In the genomic region with DNA sequence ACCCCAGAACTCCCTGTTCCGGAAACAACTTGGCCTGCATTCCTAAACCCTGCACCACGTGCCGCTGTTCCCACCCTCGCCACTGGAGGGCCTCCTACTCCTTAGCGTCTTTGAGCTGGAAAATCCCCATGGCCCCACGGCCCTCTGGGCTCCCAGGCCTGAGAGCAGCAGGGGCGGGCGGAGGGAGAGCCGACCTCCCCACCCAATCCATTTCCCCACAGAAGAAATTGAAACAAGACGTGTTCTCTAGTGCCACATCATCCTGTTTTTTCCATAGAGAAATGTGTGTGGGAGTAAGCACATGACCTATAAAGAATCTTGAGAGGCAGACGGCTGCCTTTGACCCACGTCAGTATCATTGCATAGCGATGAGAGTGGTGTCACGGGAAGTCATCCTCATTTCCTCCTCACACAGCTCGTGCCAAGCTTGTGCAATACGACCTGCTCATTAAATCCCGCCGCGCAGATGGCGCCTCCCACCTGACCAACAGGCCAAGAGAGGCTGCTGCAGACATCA, we compare ENCODE assay signal across 8 cellular contexts.
DNase-seq lines count a peak whose midpoint lies in the region; ATAC-seq and TF ChIP-seq lines count a peak whose summit lies in the region.

No MANE protein-coding gene starts in this region.

- ATAC-seq in HCT116 (no peak), Panc1 (0 out of 2 replicates have a peak, but pooled peaks have one; percentile 56), HG02588 (IDR thresholded peaks at IDR 0.05; ENCODE audit: unreplicated experiment) (no peak)
- no peak for ATAC-seq in effector memory CD8-positive, alpha-beta T cell (replicated peaks)

- TF ChIP-seq RAD21 in HCT116 (IDR thresholded peaks at IDR 0.05; ENCODE audit: low read depth), result no peak

- no peak overlapping the region for H3K14ac ChIP-seq in neuronal stem cell (ENCODE audit: low read length)

- H3K9me3 ChIP-seq in HCT116 (ENCODE audit: control insufficient read depth in 1 of 2, insufficient read depth in 1 of 2, low read depth in 1 of 2, low read length in 2 of 2), result peaks cover 0 to 25% of the 10 kb centered on the region in 2 experiments; a peak in 1 of 4 replicates
- no peaks in the 10 kb centered on the region for H3K9me3 ChIP-seq in Panc1 (ENCODE audit: control insufficient read depth, insufficient read depth, low read depth, low read length)
- no peaks in the 10 kb centered on the region for H3K9me3 ChIP-seq in esophagus squamous epithelium
- H3K9me3 ChIP-seq in neuronal stem cell (replicated peaks in 1 of 2; ENCODE audit: control insufficient read depth in 2 of 2, insufficient read depth in 1 of 2, low read depth in 1 of 2, low read length in 2 of 2), result no peaks in the 10 kb centered on the region

- H2BK15ac ChIP-seq in neuronal stem cell (ENCODE audit: low read length), result no peak overlapping the region

- H3K9me3 Mint-ChIP-seq in effector memory CD8-positive, alpha-beta T cell, result peaks cover 0 to 10% of the 10 kb centered on the region in 2 donors

- H3K27me3 ChIP-seq in HCT116 (ENCODE audit: insufficient read depth, low read length) (no peaks in the 10 kb centered on the region), Panc1 (ENCODE audit: control insufficient read depth, insufficient read depth, low read length) (no peaks in the 10 kb centered on the region), esophagus squamous epithelium (no peaks in the 10 kb centered on the region), neuronal stem cell (ENCODE audit: control insufficient read depth in 3 of 3, insufficient read depth in 3 of 3, low read depth in 1 of 3, low read length in 3 of 3) (no peaks in the 10 kb centered on the region)

- no peak overlapping the region for H2AFZ ChIP-seq in HCT116 (ENCODE audit: low read depth, low read length, poor library complexity, severe bottlenecking)
- no peak overlapping the region for H2AFZ ChIP-seq in neuronal stem cell (ENCODE audit: low read length)

- POLR2A ChIA-PET in HCT116 (lab: Charles Lee), result no interaction called here
- POLR2A ChIA-PET in Panc1 (lab: Charles Lee), result no interaction called here

- intact Hi-C loops in HCT116 (cut with micrococcal nuclease), result no loop called here
- intact Hi-C loops in Panc1 (cut with micrococcal nuclease; ENCODE audit: unreplicated experiment), result loop anchor here (10.0 kb wide), 1 partner anchor 136 kb away; no protein-coding TSS in a partner anchor
- intact Hi-C loops in esophagus squamous epithelium (cut with DNase I), result loop anchor here (5.0 kb wide), 1 partner anchor 139 kb away; no protein-coding TSS in a partner anchor

- no peaks in the 10 kb centered on the region for H3K79me1 ChIP-seq in neuronal stem cell (ENCODE audit: low read depth, low read length)

- H3K9ac ChIP-seq in HCT116 (ENCODE audit: low read length) (no peak overlapping the region), neuronal stem cell (ENCODE audit: low read depth, low read length, poor library complexity) (no peak overlapping the region)

- CTCF ChIA-PET in HCT116 (lab: Charles Lee) (interaction anchor here (1.0 to 1.5 kb wide), 2 partner anchors 136 to 139 kb away, joined by 6 to 12 read pairs; no protein-coding TSS in a partner anchor), Panc1 (lab: Charles Lee) (interaction anchor here (0.6 to 1.0 kb wide), 2 partner anchors 139 to 1139 kb away, joined by 3 to 9 read pairs; no protein-coding TSS in a partner anchor)

- H3K27me3 Mint-ChIP-seq in effector memory CD8-positive, alpha-beta T cell, result no peaks in the 10 kb centered on the region

- no peaks in the 10 kb centered on the region for H3K9me2 ChIP-seq in HCT116 (ENCODE audit: insufficient read depth)

- H2BK12ac ChIP-seq in neuronal stem cell (ENCODE audit: low read length), result no peak overlapping the region

- in situ Hi-C loops in Panc1 (cut with HindIII; ENCODE audit: low pct_unique_long_range_greater_than_20kb, low sequenced_read_pairs), result no loop called here

- H2BK5ac ChIP-seq in neuronal stem cell (ENCODE audit: low read length), result no peak overlapping the region

- H3K36me3 Mint-ChIP-seq in effector memory CD8-positive, alpha-beta T cell (ENCODE audit: insufficient read depth), result no peaks in the 10 kb centered on the region

- DNase-seq in AG08395 (ENCODE audit: low spot score) (peak; percentile 89), HCT116 (ENCODE audit: low read depth, low spot score) (no peak), Panc1 (ENCODE audit: low read depth, low spot score) (peak; percentile 5), esophagus squamous epithelium (lab: John Stamatoyannopoulos, UW) (no peak), neuronal stem cell (ENCODE audit: low spot score) (peak; percentile 45)
- no peak for DNase-seq in effector memory CD8-positive, alpha-beta T cell
- DNase-seq in activated naive CD4-positive, alpha-beta T cell treated with anti-CD3 and anti-CD28 coated beads, Interleukin-2, amount 50 U/mL, for 16 hours, result no peak

- no peak overlapping the region for H3K27ac Mint-ChIP-seq in effector memory CD8-positive, alpha-beta T cell

- no peak overlapping the region for H3K4me3 ChIP-seq in HCT116 (replicated peaks in 1 of 2; ENCODE audit: low read depth in 1 of 2, low read length in 2 of 2)
- no peak overlapping the region for H3K4me3 ChIP-seq in Panc1 (ENCODE audit: low read depth in 2 of 2, low read length in 2 of 2)
- peak overlapping the region in 2 of 4 donors; percentile 1 to 39 for H3K4me3 ChIP-seq in esophagus squamous epithelium
- H3K4me3 ChIP-seq in neuronal stem cell (ENCODE audit: low read length in 2 of 2), result no peak overlapping the region

- no peak overlapping the region for H3K4me3 Mint-ChIP-seq in effector memory CD8-positive, alpha-beta T cell

- H4K91ac ChIP-seq in neuronal stem cell (ENCODE audit: low read depth, low read length, poor library complexity), result no peak overlapping the region

- H3K4me1 Mint-ChIP-seq in effector memory CD8-positive, alpha-beta T cell (ENCODE audit: low read depth in 2 of 2), result no peaks in the 10 kb centered on the region

- TF ChIP-seq POLR2A in HCT116 (IDR thresholded peaks at IDR 0.05; ENCODE audit: borderline replicate concordance, extremely low read depth, insufficient read depth, insufficient read length), result no peak
- TF ChIP-seq POLR2A in esophagus squamous epithelium (IDR thresholded peaks at IDR 0.05), result no peak

- H3K36me3 ChIP-seq in HCT116 (ENCODE audit: control insufficient read depth in 1 of 2, insufficient read depth in 2 of 2, low read length in 2 of 2) (no peaks in the 10 kb centered on the region), Panc1 (ENCODE audit: control insufficient read depth, insufficient read depth, low read length) (no peaks in the 10 kb centered on the region), esophagus squamous epithelium (no peaks in the 10 kb centered on the region), neuronal stem cell (replicated peaks in 1 of 2; ENCODE audit: control insufficient read depth in 2 of 2, insufficient read depth in 2 of 2, low read length in 2 of 2) (peaks cover 35 to 98% of the 10 kb centered on the region in 2 donors)

- H2AK5ac ChIP-seq in neuronal stem cell (ENCODE audit: low read depth, low read length), result no peak overlapping the region

- no TSS peak for BruUV-seq in HCT116 (replicated peaks; lab: Mats Ljungman, UMichigan)
- BruUV-seq in Panc1 (replicated peaks; lab: Mats Ljungman, UMichigan), result no TSS peak

- H4K8ac ChIP-seq in neuronal stem cell (ENCODE audit: low read depth, low read length), result no peak overlapping the region

- H3K79me2 ChIP-seq in HCT116 (ENCODE audit: insufficient read depth, low read length), result no peaks in the 10 kb centered on the region

- H2BK120ac ChIP-seq in neuronal stem cell (ENCODE audit: low read depth, low read length), result no peak overlapping the region

- RAD21 ChIA-PET in HCT116 (lab: Charles Lee; ENCODE audit: low non-redundant PET in 1 of 2, low total read pairs in 2 of 2, uncharacterized antibody in 2 of 2, unreplicated experiment in 2 of 2), result no interaction called here

- H3K4me1 ChIP-seq in HCT116 (ENCODE audit: control insufficient read depth in 1 of 2, insufficient read depth in 2 of 2, low read length in 2 of 2) (no peaks in the 10 kb centered on the region), Panc1 (ENCODE audit: control insufficient read depth, insufficient read depth, low read length) (no peaks in the 10 kb centered on the region), esophagus squamous epithelium (no peaks in the 10 kb centered on the region), neuronal stem cell (ENCODE audit: control insufficient read depth in 2 of 2, insufficient read depth in 1 of 2, low read depth in 1 of 2, low read length in 2 of 2) (no peaks in the 10 kb centered on the region)

- TF ChIP-seq CTCF in HCT116 (IDR thresholded peaks at IDR 0.05 in 2 of 3, conservative IDR thresholded peaks at IDR 0.05 in 1 of 3; ENCODE audit: borderline replicate concordance in 1 of 3, insufficient read depth in 1 of 3, low read depth in 2 of 3, low read length in 2 of 3), result peak in 2 of 3 experiments; percentile 24 to 43; a peak in 2 of 6 replicates
- peak; percentile 65 for TF ChIP-seq CTCF in Panc1 (IDR thresholded peaks at IDR 0.05)
- TF ChIP-seq CTCF in esophagus squamous epithelium (IDR thresholded peaks at IDR 0.05), result peak in 5 of 6 experiments; percentile 28 to 75 (median 54)

- no peak overlapping the region for H3K23ac ChIP-seq in neuronal stem cell (ENCODE audit: low read depth, low read length, poor library complexity)

- no peaks in the 10 kb centered on the region for H4K20me1 ChIP-seq in HCT116 (ENCODE audit: insufficient read depth)

- WGBS in esophagus squamous epithelium, 2 donors, result 21 to 44% methylated on average over 11 to 17 of the region's 20 CpGs
- no CpG with 5 or more reads among the region's 20 CpGs for WGBS in neuronal stem cell (ENCODE audit: extremely low coverage in 2 of 2, insufficient read length in 2 of 2, insufficient replicate concordance in 1 of 2), 2 donors

- no peak overlapping the region for H3K4ac ChIP-seq in neuronal stem cell (ENCODE audit: low read length)

- H3K27ac ChIP-seq in HCT116 (ENCODE audit: low read depth, low read length), result no peak overlapping the region
- H3K27ac ChIP-seq in Panc1 (ENCODE audit: low read length), result no peak overlapping the region
- H3K27ac ChIP-seq in esophagus squamous epithelium, result peak overlapping the region in 2 of 4 donors; percentile 26 to 78
- H3K27ac ChIP-seq in neuronal stem cell (replicated peaks; ENCODE audit: low read length), result no peak overlapping the region

- peak overlapping the region; percentile 11 for H3K18ac ChIP-seq in neuronal stem cell (ENCODE audit: low read length)

- H3K4me2 ChIP-seq in HCT116 (ENCODE audit: low read length) (no peak overlapping the region), neuronal stem cell (ENCODE audit: insufficient read depth, low read length, poor library complexity, severe bottlenecking) (no peak overlapping the region)

Comparison
In these comparisons a context has a peak if more than half of its experiments do, and no peak if none do; other contexts are left out.
1. DNase-seq: peak in AG08395 (single experiment), Panc1 (single experiment) and neuronal stem cell (single experiment); none in HCT116 (single experiment), esophagus squamous epithelium (single experiment), effector memory CD8-positive, alpha-beta T cell (0 of 3) and activated naive CD4-positive, alpha-beta T cell treated with anti-CD3 and anti-CD28 coated beads, Interleukin-2, amount 50 U/mL, for 16 hours (single experiment).
2. Peak in every context shown above with its lines, with median percentiles within 50 percentile points of each other: CTCF ChIP-seq.